In the genomic region with DNA sequence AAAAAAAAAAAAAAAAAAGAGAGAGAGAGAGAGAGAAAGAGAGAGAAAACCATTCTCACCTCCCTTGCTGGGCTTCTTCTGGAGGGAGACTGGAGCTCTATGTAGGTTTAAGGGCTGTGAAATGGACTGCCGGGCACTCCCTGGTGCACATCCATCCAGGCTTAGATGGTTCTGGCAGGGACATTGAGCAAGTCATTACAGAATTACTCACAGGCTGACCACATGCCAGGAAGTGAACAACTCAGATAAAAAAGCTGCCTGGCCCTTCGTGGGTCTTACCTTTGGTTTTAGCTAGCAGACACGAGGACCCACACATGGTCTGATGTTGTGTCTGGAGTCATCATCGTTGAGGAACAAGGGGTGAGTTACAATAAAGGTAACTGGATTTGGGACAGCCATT, we compare ENCODE assay signal across 18 cellular contexts.
DNase-seq lines count a peak whose midpoint lies in the region; ATAC-seq, FAIRE-seq and TF ChIP-seq lines count a peak whose summit lies in the region.
"Had no signal": no experiment of that assay in that cellular context is flagged by ENCODE, and none has a peak within 500 bp of the region (broad histone marks: within the 10 kb centered on the region; RNA-seq: fewer than 3 reads in every experiment).

No MANE protein-coding gene starts in this region.

- no peaks in the 10 kb centered on the region for H3K9me3 ChIP-seq in gastrocnemius medialis

- H3K36me3 ChIP-seq in gastrocnemius medialis = no peaks in the 10 kb centered on the region
- H3K36me3 ChIP-seq: BLaER1 treated with 17β-estradiol and CSF1 and Interleukin-3, amounts not matched to agents 10 nM and 100 nM had no signal

- H3K4me1 ChIP-seq in gastrocnemius medialis = no peaks in the 10 kb centered on the region
- H3K4me1 ChIP-seq: BLaER1 treated with 17β-estradiol and CSF1 and Interleukin-3, amounts not matched to agents 10 nM and 100 nM had no signal

- intact Hi-C loops in gastrocnemius medialis (cut with DNase I; ENCODE audit: low total_unique reads) = no loop called here

- no peak for ATAC-seq in gastrocnemius medialis
- ATAC-seq in HG02759 (IDR thresholded peaks at IDR 0.05; ENCODE audit: unreplicated experiment) = no peak
- ATAC-seq: CD8-positive, alpha-beta T cell had no signal

- in situ Hi-C loops in gastrocnemius medialis (cut with MboI; ENCODE audit: low sequenced_read_pairs in 4 of 4) = no loop called here

- H3K4me3 ChIP-seq in epithelial cell of esophagus (ENCODE audit: low read length) (no peak overlapping the region), gastrocnemius medialis (no peak overlapping the region)
- H3K4me3 ChIP-seq: BLaER1 treated with 17β-estradiol and CSF1 and Interleukin-3, amounts not matched to agents 10 nM and 100 nM had no signal

- DNase-seq in M059J (ENCODE audit: low read depth) (peak; percentile 82), RPMI7951 (ENCODE audit: low read depth) (peak; percentile 42), epithelial cell of esophagus (ENCODE audit: low read depth) (peak; percentile 8), urothelium cell line (ENCODE audit: low spot score) (peak; percentile 40), LoVo (ENCODE audit: low spot score) (no peak), gastrocnemius medialis (no peak)
- DNase-seq: CD8-positive, alpha-beta T cell; DMS79; KG1; NCI-H1092; NCI-H2081 treated with DMSO at 0.1 percent for 48 hours; NCI-H524; OCI-M1 had no signal

- TF ChIP-seq POLR2A in gastrocnemius medialis (IDR thresholded peaks at IDR 0.05) = no peak

- TF ChIP-seq CTCF in epithelial cell of esophagus (IDR thresholded peaks at IDR 0.05; ENCODE audit: insufficient read depth, low read depth, low read length, missing control alignments) = no peak
- no peak for TF ChIP-seq CTCF in gastrocnemius medialis (IDR thresholded peaks at IDR 0.05 in 4 of 5, conservative IDR thresholded peaks at IDR 0.05 in 1 of 5)

- peak; percentile 5 for FAIRE-seq in urothelium cell line (lab: Jason Lieb, UNC)
- FAIRE-seq: D721Med, H54 had no signal

- H3K27me3 ChIP-seq in gastrocnemius medialis = no peaks in the 10 kb centered on the region
- H3K27me3 ChIP-seq: BLaER1 treated with 17β-estradiol and CSF1 and Interleukin-3, amounts not matched to agents 10 nM and 100 nM had no signal

- no peak overlapping the region for H3K27ac ChIP-seq in gastrocnemius medialis
- H3K27ac ChIP-seq: BLaER1 treated with 17β-estradiol and CSF1 and Interleukin-3, amounts not matched to agents 10 nM and 100 nM; RWPE1 had no signal

Comparison
In these comparisons a context has a peak if more than half of its experiments do, and no peak if none do; other contexts are left out.
1. DNase-seq: peak in M059J (single experiment), RPMI7951 (single experiment), epithelial cell of esophagus (single experiment) and urothelium cell line (single experiment); none in LoVo (single experiment) and gastrocnemius medialis (0 of 2).